8 cellular contexts compared by ENCODE assay signal in the genomic region with DNA sequence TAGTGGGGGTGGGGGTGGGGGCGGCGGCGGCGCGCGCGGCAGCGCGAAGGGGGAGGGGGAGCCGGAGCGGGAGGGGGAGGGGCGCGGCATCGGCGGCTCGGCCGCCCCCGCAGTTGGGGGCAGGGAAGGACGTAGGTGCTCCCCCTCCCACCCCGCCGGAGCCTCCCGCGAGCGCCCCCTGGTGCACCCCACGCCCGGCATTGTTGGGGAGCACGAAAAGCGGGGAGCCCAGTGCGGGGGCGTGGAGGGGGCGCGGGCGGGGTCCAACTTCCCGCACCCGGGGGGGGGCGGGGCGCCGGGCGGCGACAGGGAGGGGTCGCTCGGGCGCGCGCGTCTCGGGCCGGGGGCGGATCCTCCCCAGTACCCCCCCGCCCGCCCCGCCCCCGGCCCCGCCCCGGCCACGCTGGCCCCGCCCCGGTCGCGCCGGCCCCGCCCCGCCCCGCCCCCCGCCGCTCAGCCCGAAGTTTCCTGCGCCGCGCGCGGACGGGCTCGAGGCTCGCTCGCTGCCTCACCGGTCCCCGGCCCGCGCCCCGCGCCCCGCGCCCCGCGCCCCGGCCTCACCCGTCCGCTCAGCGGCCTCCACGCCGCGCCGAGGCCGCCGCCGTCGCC. TPM values are rescaled to one million over a fixed set of nuclear protein-coding genes. Genes with fewer than 3 reads are reported as not detected.
A peak's percentile ranks its signal among the peaks of the same experiment; 100 is the strongest.
DNase-seq lines count a peak whose midpoint lies in the region; ATAC-seq and TF ChIP-seq lines count a peak whose summit lies in the region.

A gene (plus strand): TSS at position 456 of the 609 bp plus-strand sequence. CDS start 632 bp downstream, outside the sequence.

- no peaks in the 10 kb centered on the region for H3K9me3 Mint-ChIP-seq in activated CD4-positive, alpha-beta T cell treated with anti-CD3 and anti-CD28 coated beads, Interleukin-2, amount 10 ng/mL, durations not matched to agents 7 days and 5 days
- H3K9me3 Mint-ChIP-seq in effector memory CD8-positive, alpha-beta T cell = peaks cover 0 to 4% of the 10 kb centered on the region in 2 donors

- H3K79me2 ChIP-seq in osteoblast (ENCODE audit: insufficient read depth, low read length) = no peaks in the 10 kb centered on the region

- no peaks in the 10 kb centered on the region for H3K9me3 ChIP-seq in osteoblast (ENCODE audit: low read depth, low read length)
- no peaks in the 10 kb centered on the region for H3K9me3 ChIP-seq in thymus (ENCODE audit: control insufficient read depth)

- H3K36me3 ChIP-seq in H7 (replicated peaks; ENCODE audit: control insufficient read depth, insufficient read depth, low read length) = no peaks in the 10 kb centered on the region
- no peaks in the 10 kb centered on the region for H3K36me3 ChIP-seq in osteoblast (ENCODE audit: insufficient read depth, low read length)
- no peaks in the 10 kb centered on the region for H3K36me3 ChIP-seq in thymus (ENCODE audit: control insufficient read depth, insufficient read depth)

- WGBS in thymus = 2% methylated on average over 96 of the region's 98 CpGs

- POLR2A ChIA-PET in activated CD4-positive, alpha-beta T cell treated with anti-CD3 and anti-CD28 coated beads, Interleukin-2, amount 10 ng/mL, durations not matched to agents 7 days and 5 days (lab: Charles Lee) = no interaction called here

- DNase-seq in H7 (no peak), osteoblast (ENCODE audit: insufficient read length, low spot score, missing footprints) (peak; percentile 93), NCI-H774 (lab: John Stamatoyannopoulos, UW) (no peak)
- DNase-seq in activated CD4-positive, alpha-beta T cell treated with anti-CD3 and anti-CD28 coated beads, Interleukin-2, amount 10 ng/mL, durations not matched to agents 7 days and 5 days = peak; percentile 33
- peak; percentile 24 to 33 (median 31) for DNase-seq in effector memory CD8-positive, alpha-beta T cell

- peaks cover 15% of the 10 kb centered on the region for H3K27me3 Mint-ChIP-seq in activated CD4-positive, alpha-beta T cell treated with anti-CD3 and anti-CD28 coated beads, Interleukin-2, amount 10 ng/mL, durations not matched to agents 7 days and 5 days
- H3K27me3 Mint-ChIP-seq in effector memory CD8-positive, alpha-beta T cell = peaks cover 8 to 21% of the 10 kb centered on the region in 2 donors

- H3K4me1 Mint-ChIP-seq in activated CD4-positive, alpha-beta T cell treated with anti-CD3 and anti-CD28 coated beads, Interleukin-2, amount 10 ng/mL, durations not matched to agents 7 days and 5 days = no peaks in the 10 kb centered on the region
- no peaks in the 10 kb centered on the region for H3K4me1 Mint-ChIP-seq in effector memory CD8-positive, alpha-beta T cell (ENCODE audit: low read depth in 2 of 2)

- no peaks in the 10 kb centered on the region for H4K20me1 ChIP-seq in osteoblast (ENCODE audit: insufficient read depth, low read length)

- H3K27me3 ChIP-seq in H7 (ENCODE audit: control insufficient read depth, insufficient read depth, low read length) (no peaks in the 10 kb centered on the region), osteoblast (ENCODE audit: insufficient read depth, low read length) (peaks cover 32% of the 10 kb centered on the region), thymus (ENCODE audit: control insufficient read depth, insufficient read depth) (peaks cover 42% of the 10 kb centered on the region)

- H3K27ac Mint-ChIP-seq in activated CD4-positive, alpha-beta T cell treated with anti-CD3 and anti-CD28 coated beads, Interleukin-2, amount 10 ng/mL, durations not matched to agents 7 days and 5 days = no peak within 1 kb of the TSS
- H3K27ac Mint-ChIP-seq in effector memory CD8-positive, alpha-beta T cell = no peak within 1 kb of the TSS

- H3K4me3 Mint-ChIP-seq in activated CD4-positive, alpha-beta T cell treated with anti-CD3 and anti-CD28 coated beads, Interleukin-2, amount 10 ng/mL, durations not matched to agents 7 days and 5 days = peak within 1 kb of the TSS; percentile 19
- peak within 1 kb of the TSS; percentile 10 to 62 for H3K4me3 Mint-ChIP-seq in effector memory CD8-positive, alpha-beta T cell

- CTCF ChIA-PET in activated CD4-positive, alpha-beta T cell treated with anti-CD3 and anti-CD28 coated beads, Interleukin-2, amount 10 ng/mL, durations not matched to agents 7 days and 5 days (lab: Charles Lee) = no interaction called here

- no peak for TF ChIP-seq CTCF in osteoblast (IDR thresholded peaks at IDR 0.05; ENCODE audit: extremely low read depth, low read depth, low read length)

- no peak within 1 kb of the TSS for H3K4me2 ChIP-seq in osteoblast (ENCODE audit: insufficient read depth, low read length)

- H3K36me3 Mint-ChIP-seq in activated CD4-positive, alpha-beta T cell treated with anti-CD3 and anti-CD28 coated beads, Interleukin-2, amount 10 ng/mL, durations not matched to agents 7 days and 5 days (ENCODE audit: low read depth) = no peaks in the 10 kb centered on the region
- no peaks in the 10 kb centered on the region for H3K36me3 Mint-ChIP-seq in effector memory CD8-positive, alpha-beta T cell (ENCODE audit: insufficient read depth)

- H2AFZ ChIP-seq in osteoblast (ENCODE audit: low read length) = no peak within 1 kb of the TSS

- H3K4me1 ChIP-seq in osteoblast (ENCODE audit: insufficient read depth, low read length) = no peaks in the 10 kb centered on the region
- H3K4me1 ChIP-seq in thymus (ENCODE audit: control insufficient read depth, insufficient read depth, low read length) = no peaks in the 10 kb centered on the region

- no peak within 1 kb of the TSS for H3K27ac ChIP-seq in osteoblast (ENCODE audit: low read depth, low read length)
- H3K27ac ChIP-seq in thymus (ENCODE audit: low read depth) = peak within 1 kb of the TSS; percentile 42

- H3K4me3 ChIP-seq in H7 (ENCODE audit: insufficient read depth, low read depth, low read length) (peak within 1 kb of the TSS; percentile 63), osteoblast (ENCODE audit: insufficient read depth, low read length) (no peak within 1 kb of the TSS), thymus (ENCODE audit: low read length) (peak within 1 kb of the TSS; percentile 52)

- ATAC-seq in effector memory CD8-positive, alpha-beta T cell (replicated peaks) = peak; percentile 70
- ATAC-seq in GM19452 (IDR thresholded peaks at IDR 0.05; ENCODE audit: unreplicated experiment) (no peak), GM18870 (IDR thresholded peaks at IDR 0.05; ENCODE audit: unreplicated experiment) (no peak)

RNA-seq across cellular contexts. Expression of the gene that starts here (rescaled TPM):
- 24.8 and 27.3 TPM in 2 replicates for total RNA-seq in H7 (2014; rRNA removed; shearing (Covaris generic))
- total RNA-seq in activated CD4-positive, alpha-beta T cell treated with anti-CD3 and anti-CD28 coated beads, Interleukin-2, amount 10 ng/mL, durations not matched to agents 7 days and 5 days = 1 to 10 TPM; 3.2 to 3.6 TPM
- under 0.01 TPM in 2 replicates for total RNA-seq in osteoblast
- polyA plus RNA-seq in thymus = 2.6 TPM

Comparison
In these comparisons a context has a peak if more than half of its experiments do, and no peak if none do; other contexts are left out.
1. Peak in DNase-seq in osteoblast; RNA of the gene not detected or under 1 TPM.
2. DNase-seq: peak in activated CD4-positive, alpha-beta T cell treated with anti-CD3 and anti-CD28 coated beads, Interleukin-2, amount 10 ng/mL, durations not matched to agents 7 days and 5 days (single experiment) and effector memory CD8-positive, alpha-beta T cell (3 of 3); none in H7 (single experiment) and NCI-H774 (single experiment).